17 cellular contexts compared by ENCODE assay signal in the genomic region with DNA sequence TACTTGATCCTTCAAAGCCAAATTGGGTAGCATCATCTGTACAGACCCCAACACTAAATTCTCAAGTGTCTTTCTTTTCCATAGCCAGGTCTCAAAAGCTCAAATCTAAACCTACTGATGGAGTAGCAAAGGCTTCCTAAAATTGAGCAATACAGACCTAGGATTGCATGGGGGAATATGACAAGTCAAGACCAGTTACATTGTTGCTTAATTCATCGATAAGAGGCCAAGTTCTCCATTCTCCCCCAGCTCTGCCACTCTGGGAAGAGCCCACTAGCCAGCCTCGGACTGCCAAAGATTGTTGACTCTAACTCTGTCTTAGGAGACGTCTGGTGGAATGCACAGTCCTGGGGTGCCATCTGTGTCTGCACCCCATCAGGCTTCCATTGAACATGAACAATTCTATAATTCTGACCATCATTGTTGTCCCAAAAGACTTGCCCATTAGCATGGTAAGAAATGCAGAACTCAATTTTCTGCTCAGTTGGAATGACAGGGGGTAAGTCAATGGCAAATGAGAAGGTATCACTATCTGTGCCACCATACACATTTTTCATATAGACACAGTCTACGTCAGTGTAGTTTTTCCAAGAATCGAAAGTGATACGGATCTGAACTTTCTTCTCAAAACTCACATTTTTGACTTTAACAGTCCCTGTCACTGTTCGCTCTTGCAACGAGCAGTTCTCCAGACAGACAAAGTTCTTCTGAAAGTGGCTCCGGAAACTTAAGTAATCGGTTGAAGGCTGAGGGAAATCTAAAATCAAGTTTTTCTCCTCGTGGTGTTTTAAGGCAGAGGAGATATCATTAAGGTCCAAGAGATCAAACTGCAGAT. TPM values are rescaled to one million over a fixed set of nuclear protein-coding genes. Genes with fewer than 3 reads are reported as not detected.
DNase-seq lines count a peak whose midpoint lies in the region; ATAC-seq, FAIRE-seq and TF ChIP-seq lines count a peak whose summit lies in the region.
"Had no signal": no experiment of that assay in that cellular context is flagged by ENCODE, and none has a peak within 500 bp of the region (broad histone marks: within the 10 kb centered on the region; RNA-seq: fewer than 3 reads in every experiment).

No MANE protein-coding gene starts in this region.

- H3K36me3 ChIP-seq in SK-N-SH (replicated peaks in 1 of 2; ENCODE audit: control insufficient read depth in 1 of 2, insufficient read depth in 2 of 2, low read length in 1 of 2) (peaks cover 24 to 33% of the 10 kb centered on the region in 2 experiments), lung (ENCODE audit: control insufficient read depth in 2 of 2, insufficient read depth in 2 of 2, low read length in 2 of 2) (peaks cover 0 to 7% of the 10 kb centered on the region in 2 donors), thoracic aorta (peaks cover 41% of the 10 kb centered on the region)

- TF ChIP-seq CTCF in SK-N-SH (IDR thresholded peaks at IDR 0.05) (no peak), epithelial cell of esophagus (IDR thresholded peaks at IDR 0.05; ENCODE audit: insufficient read depth, low read depth, low read length, missing control alignments) (no peak), lung (IDR thresholded peaks at IDR 0.05; ENCODE audit: control extremely low read depth, extremely low read depth) (no peak), thoracic aorta (IDR thresholded peaks at IDR 0.05) (no peak)

- no peak overlapping the region for H3K9ac ChIP-seq in SK-N-SH

- H3K4me1 ChIP-seq in SK-N-SH (ENCODE audit: control insufficient read depth in 1 of 2, insufficient read depth in 2 of 2, low read depth in 1 of 2, low read length in 1 of 2) (peaks cover 0 to 21% of the 10 kb centered on the region in 2 experiments; a peak in 2 of 4 replicates), lung (ENCODE audit: control insufficient read depth in 2 of 2, insufficient read depth in 2 of 2, low read length in 2 of 2) (peaks cover 0 to 5% of the 10 kb centered on the region in 2 donors), thoracic aorta (ENCODE audit: control insufficient read depth in 1 of 2, low read depth in 2 of 2) (peaks cover 4 to 33% of the 10 kb centered on the region in 2 donors)

- no peak for FAIRE-seq in frontal cortex (lab: Jason Lieb, UNC)
- FAIRE-seq: H1, small intestine had no signal

- POLR2A ChIA-PET in SK-N-SH (lab: Yijun Ruan, JAX) = no interaction called here

- H3K4me3 ChIP-seq in SK-N-SH (ENCODE audit: low read depth in 2 of 2, low read length in 1 of 2) (peak overlapping the region in 1 of 2 experiments; percentile 72; a peak in 1 of 4 replicates), epithelial cell of esophagus (ENCODE audit: low read length) (no peak overlapping the region), lung (peak overlapping the region; percentile 18), thoracic aorta (peak overlapping the region; percentile 76)

- H2AFZ ChIP-seq in SK-N-SH (ENCODE audit: low read depth) = no peak overlapping the region

- H3K9me2 ChIP-seq in SK-N-SH = no peaks in the 10 kb centered on the region

- peaks cover 38% of the 10 kb centered on the region; the same call in 1 of the 2 replicates for H3K79me2 ChIP-seq in SK-N-SH (ENCODE audit: insufficient read depth)

- peaks cover 23% of the 10 kb centered on the region for H3F3A ChIP-seq in SK-N-SH (replicated peaks; ENCODE audit: insufficient read depth)

- no peaks in the 10 kb centered on the region for H3K27me3 ChIP-seq in SK-N-SH (ENCODE audit: insufficient read depth)
- H3K27me3 ChIP-seq in lung (ENCODE audit: control insufficient read depth, insufficient read depth) = no peaks in the 10 kb centered on the region
- H3K27me3 ChIP-seq in thoracic aorta (replicated peaks; ENCODE audit: insufficient read depth) = no peaks in the 10 kb centered on the region

- no peak for TF ChIP-seq RAD21 in SK-N-SH (IDR thresholded peaks at IDR 0.05; ENCODE audit: low read length)

- in situ Hi-C loops in G401 (cut with HindIII; ENCODE audit: low sequenced_read_pairs) = no loop called here

- H3K4me2 ChIP-seq in SK-N-SH = peak overlapping the region; percentile 75

- 93% methylated on average over 11 of the region's 11 CpGs for WGBS in SK-N-SH (ENCODE audit: low lambda C conversion rate)
- 81 to 83% methylated on average over 11 of the region's 11 CpGs for WGBS in lung, 2 donors

- H3K9me3 ChIP-seq in SK-N-SH = no peaks in the 10 kb centered on the region
- no peaks in the 10 kb centered on the region for H3K9me3 ChIP-seq in lung (ENCODE audit: control insufficient read depth in 2 of 2, insufficient read depth in 1 of 2, low read length in 1 of 2)
- no peaks in the 10 kb centered on the region for H3K9me3 ChIP-seq in thoracic aorta

- no peaks in the 10 kb centered on the region; the same call in 1 of the 2 replicates for H4K20me1 ChIP-seq in SK-N-SH (ENCODE audit: insufficient read depth)

- TF ChIP-seq EP300 in SK-N-SH (IDR thresholded peaks at IDR 0.05; ENCODE audit: borderline replicate concordance in 1 of 2, low read depth in 1 of 2, low read length in 1 of 2) = no peak

- CTCF ChIA-PET in SK-N-SH (lab: Yijun Ruan, JAX) = interaction anchor here (0.6 to 2.1 kb wide), 7 partner anchors 28 to 658 kb away, joined by 3 to 5 read pairs (median 3); partner anchors contain the start of gene HECTD2

- DNase-seq in SK-N-SH = no peak
- peak; percentile 46 for DNase-seq in epithelial cell of esophagus (ENCODE audit: low read depth)
- no peak for DNase-seq in lung (ENCODE audit: low spot score)
- no peak for DNase-seq in thoracic aorta (ENCODE audit: low spot score)
- no peak for DNase-seq in G401 (ENCODE audit: low spot score)
- no peak for DNase-seq in frontal cortex (ENCODE audit: low spot score in 2 of 2)
- no peak for DNase-seq in C1 segment of cervical spinal cord (lab: John Stamatoyannopoulos, UW)
- DNase-seq: 8988T; activated CD8-positive, alpha-beta memory T cell treated with anti-CD3 and anti-CD28 coated beads, Interleukin-2, amount 10 ng/mL, durations not matched to agents 7 days and 5 days; activated naive CD4-positive, alpha-beta T cell treated with anti-CD3 and anti-CD28 coated beads for 36 hours; COR-L47; naive thymus-derived CD4-positive, alpha-beta T cell; small intestine; WERI-Rb-1 had no signal

- no peak for ATAC-seq in SK-N-SH treated with all-trans-retinoic acid at 6 μM for 48 hours
- ATAC-seq in lung (ENCODE audit: insufficient read depth, low FRiP score) = no peak
- ATAC-seq in thoracic aorta (ENCODE audit: insufficient number of reproducible peaks, low FRiP score, low read depth) = no peak
- ATAC-seq: activated CD8-positive, alpha-beta memory T cell treated with anti-CD3 and anti-CD28 coated beads, Interleukin-2, amount 10 ng/mL, durations not matched to agents 7 days and 5 days; esophagus mucosa; naive thymus-derived CD4-positive, alpha-beta T cell had no signal

- no peak overlapping the region for H3K27ac ChIP-seq in SK-N-SH (ENCODE audit: low read depth in 2 of 2, low read length in 1 of 2)
- peak overlapping the region; percentile 44 to 68 for H3K27ac ChIP-seq in lung (ENCODE audit: low read depth in 1 of 2, low read length in 1 of 2)
- peak overlapping the region; percentile 82 to 85 for H3K27ac ChIP-seq in thoracic aorta
- H3K27ac ChIP-seq: WERI-Rb-1 had no signal

TF ChIP-seq in SK-N-SH, 30 proteins besides CTCF, POLR2A, EP300 and RAD21 (continues in another document):
- no peak for TF ChIP-seq IRF3 (IDR thresholded peaks at IDR 0.05; ENCODE audit: low read depth, low read length)
- no peak for TF ChIP-seq RFX5 (IDR thresholded peaks at IDR 0.05; ENCODE audit: low read length)

TF ChIP-seq in SK-N-SH treated with all-trans-retinoic acid at 6 μM for 48 hours, 23 proteins besides CTCF, POLR2A, EP300 and RAD21:
- no peak for TF ChIP-seq ZFP30 (CRISPR knock-in tag; IDR thresholded peaks at IDR 0.05)
- TF ChIP-seq TCF4 (CRISPR knock-in tag; IDR thresholded peaks at IDR 0.05; ENCODE audit: borderline replicate concordance) = no peak
- TF ChIP-seq, protein P1, sequence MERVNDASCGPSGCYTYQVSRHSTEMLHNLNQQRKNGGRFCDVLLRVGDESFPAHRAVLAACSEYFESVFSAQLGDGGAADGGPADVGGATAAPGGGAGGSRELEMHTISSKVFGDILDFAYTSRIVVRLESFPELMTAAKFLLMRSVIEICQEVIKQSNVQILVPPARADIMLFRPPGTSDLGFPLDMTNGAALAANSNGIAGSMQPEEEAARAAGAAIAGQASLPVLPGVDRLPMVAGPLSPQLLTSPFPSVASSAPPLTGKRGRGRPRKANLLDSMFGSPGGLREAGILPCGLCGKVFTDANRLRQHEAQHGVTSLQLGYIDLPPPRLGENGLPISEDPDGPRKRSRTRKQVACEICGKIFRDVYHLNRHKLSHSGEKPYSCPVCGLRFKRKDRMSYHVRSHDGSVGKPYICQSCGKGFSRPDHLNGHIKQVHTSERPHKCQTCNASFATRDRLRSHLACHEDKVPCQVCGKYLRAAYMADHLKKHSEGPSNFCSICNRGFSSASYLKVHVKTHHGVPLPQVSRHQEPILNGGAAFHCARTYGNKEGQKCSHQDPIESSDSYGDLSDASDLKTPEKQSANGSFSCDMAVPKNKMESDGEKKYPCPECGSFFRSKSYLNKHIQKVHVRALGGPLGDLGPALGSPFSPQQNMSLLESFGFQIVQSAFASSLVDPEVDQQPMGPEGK (CRISPR knock-in tag; IDR thresholded peaks at IDR 0.05; ENCODE audit: borderline replicate concordance) = no peak
- TF ChIP-seq SNAI2 (CRISPR knock-in tag; IDR thresholded peaks at IDR 0.05) = no peak
- TF ChIP-seq TOX (CRISPR knock-in tag; IDR thresholded peaks at IDR 0.05; ENCODE audit: borderline replicate concordance) = no peak
- no peak for TF ChIP-seq ZFP3 (CRISPR knock-in tag; IDR thresholded peaks at IDR 0.05)
- no peak for TF ChIP-seq ZC3H10 (CRISPR knock-in tag; IDR thresholded peaks at IDR 0.05)

RNA-seq across cellular contexts. Expression of gene PPP1R3C, which starts 2.9 kb away (rescaled TPM):
- polyA plus RNA-seq in SK-N-SH (2012; rRNA removed) (9.0 and 11.5 TPM in 2 replicates), lung (1 to 10 TPM; 2.2 to 5.6 TPM)
- 11.8 and 13.2 TPM in 2 replicates for polyA plus RNA-seq in SK-N-SH (2012; cell fraction: cytosol; rRNA removed)
- polyA plus RNA-seq in SK-N-SH (2012; cell fraction: nucleus; rRNA removed) = 6.0 and 10.4 TPM in 2 replicates
- total RNA-seq in lung (10 to 100 TPM; 17.9 to 88.4 TPM), thoracic aorta (100 to 1,000 TPM in 1 of 2 donors, 10 to 100 TPM in 1; 89.1 to 241 TPM), frontal cortex (37.9 TPM)
- 4.2 and 7.9 TPM in 2 replicates for total RNA-seq in G401 (2014; rRNA removed; shearing (Covaris generic))
- total RNA-seq: activated CD8-positive, alpha-beta memory T cell treated with anti-CD3 and anti-CD28 coated beads, Interleukin-2, amount 10 ng/mL, durations not matched to agents 7 days and 5 days had no signal
- polyA plus RNA-seq: naive thymus-derived CD4-positive, alpha-beta T cell had no signal

Comparison
In these comparisons a context has a peak if more than half of its experiments do, and no peak if none do; other contexts are left out.
1. H3K27ac ChIP-seq: peak in lung (2 of 2) and thoracic aorta (2 of 2); none in SK-N-SH (0 of 2).